13 cellular contexts compared by ENCODE assay signal in the genomic region with DNA sequence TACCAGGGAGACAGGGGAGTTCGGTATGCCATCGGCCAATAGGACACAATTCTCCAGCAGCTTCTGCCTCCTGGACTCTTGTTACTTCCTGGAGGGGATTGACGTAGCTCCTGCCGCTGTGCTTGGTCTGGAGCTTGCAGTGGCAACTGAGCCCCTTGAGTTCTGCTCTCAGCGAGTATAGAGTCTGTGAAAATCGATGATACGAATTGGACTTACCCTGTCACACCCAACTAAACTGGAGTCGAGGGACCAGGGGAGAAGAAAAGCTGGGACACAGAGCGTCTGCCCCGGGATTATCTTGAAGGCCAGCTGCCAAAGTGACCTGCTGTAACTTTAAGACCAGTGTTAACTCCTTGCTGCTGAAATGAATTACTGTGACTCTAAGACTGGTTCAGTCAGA. TPM values are rescaled to one million over a fixed set of nuclear protein-coding genes. Genes with fewer than 3 reads are reported as not detected.
DNase-seq lines count a peak whose midpoint lies in the region; ATAC-seq, FAIRE-seq and TF ChIP-seq lines count a peak whose summit lies in the region.
"Had no signal": no experiment of that assay in that cellular context is flagged by ENCODE, and none has a peak within 500 bp of the region (broad histone marks: within the 10 kb centered on the region; RNA-seq: fewer than 3 reads in every experiment).

No MANE protein-coding gene starts in this region.

- H3K36me3 Mint-ChIP-seq in astrocyte (ENCODE audit: low read depth, unreplicated experiment) = peaks cover 23% of the 10 kb centered on the region
- peaks cover 15% of the 10 kb centered on the region for H3K36me3 Mint-ChIP-seq in progenitor cell of endocrine pancreas (ENCODE audit: insufficient read depth)

- H3K36me3 ChIP-seq in HUES6 (ENCODE audit: control insufficient read depth, insufficient read depth, low read length) (peaks cover 5% of the 10 kb centered on the region), astrocyte (ENCODE audit: insufficient read depth, low read length) (peaks cover 12% of the 10 kb centered on the region), MG63 (peaks cover 30% of the 10 kb centered on the region)

- peak overlapping the region; percentile 6 for H3K4me2 ChIP-seq in astrocyte (ENCODE audit: low read length)

- ATAC-seq in right cardiac atrium (peak; percentile 49 to 62), GM21619 (IDR thresholded peaks at IDR 0.05; ENCODE audit: unreplicated experiment) (no peak)

- no peaks in the 10 kb centered on the region for H3K27me3 ChIP-seq in HUES6 (ENCODE audit: control insufficient read depth, insufficient read depth, low read length)
- H3K27me3 ChIP-seq in astrocyte (ENCODE audit: insufficient read depth, low read length) = no peaks in the 10 kb centered on the region
- H3K27me3 ChIP-seq in right cardiac atrium (ENCODE audit: control insufficient read depth, insufficient read depth) = no peaks in the 10 kb centered on the region
- no peaks in the 10 kb centered on the region for H3K27me3 ChIP-seq in MG63
- H3K27me3 ChIP-seq: BLaER1 had no signal

- H3K27ac ChIP-seq in HUES6 (ENCODE audit: low read depth, low read length) (no peak overlapping the region), astrocyte (ENCODE audit: low read depth, low read length) (no peak overlapping the region), right cardiac atrium (ENCODE audit: low read length) (peak overlapping the region; percentile 80)
- H3K27ac ChIP-seq: BLaER1 had no signal

- no peak for FAIRE-seq in astrocyte (lab: Jason Lieb, UNC)
- FAIRE-seq: colon had no signal

- H3K27me3 Mint-ChIP-seq in astrocyte (ENCODE audit: low read depth, unreplicated experiment) (no peaks in the 10 kb centered on the region), progenitor cell of endocrine pancreas (no peaks in the 10 kb centered on the region)

- peaks cover 85% of the 10 kb centered on the region for H4K20me1 ChIP-seq in astrocyte (ENCODE audit: insufficient read depth, low read length)
- H4K20me1 ChIP-seq: BLaER1 had no signal

- H3K4me3 Mint-ChIP-seq in astrocyte (ENCODE audit: unreplicated experiment) (no peak overlapping the region), progenitor cell of endocrine pancreas (ENCODE audit: low read depth) (no peak overlapping the region)

- H3K9ac ChIP-seq in HUES6 (ENCODE audit: low read length) = peak overlapping the region; percentile 19
- H3K9ac ChIP-seq in astrocyte (ENCODE audit: low read length) = no peak overlapping the region
- H3K9ac ChIP-seq: BLaER1 had no signal

- H3K4me1 ChIP-seq in HUES6 (ENCODE audit: control insufficient read depth, insufficient read depth, low read length) (peaks cover 39% of the 10 kb centered on the region), astrocyte (ENCODE audit: insufficient read depth, low read length) (peaks cover 24% of the 10 kb centered on the region), right cardiac atrium (ENCODE audit: control insufficient read depth, insufficient read depth, low read length) (peaks cover 12% of the 10 kb centered on the region)

- WGBS in right cardiac atrium = 18% methylated on average over 10 of the region's 10 CpGs

- H2AFZ ChIP-seq in astrocyte (ENCODE audit: low read depth, low read length) = no peak overlapping the region

- intact Hi-C loops in right cardiac atrium (cut with DNase I) = no loop called here

- TF ChIP-seq CTCF in astrocyte (IDR thresholded peaks at IDR 0.05; ENCODE audit: insufficient read depth, low read depth, low read length) = no peak
- TF ChIP-seq CTCF in progenitor cell of endocrine pancreas (IDR thresholded peaks at IDR 0.05; ENCODE audit: unreplicated experiment) = no peak

- peak overlapping the region; percentile 4 for H3K27ac Mint-ChIP-seq in astrocyte (ENCODE audit: unreplicated experiment)
- peak overlapping the region; percentile 47 for H3K27ac Mint-ChIP-seq in progenitor cell of endocrine pancreas

- DNase-seq in astrocyte (ENCODE audit: low read depth) (no peak), right cardiac atrium (no peak), progenitor cell of endocrine pancreas (ENCODE audit: low spot score, unreplicated experiment) (no peak), NCI-H2029 (lab: John Stamatoyannopoulos, UW) (no peak), MG63 (no peak), nucleus accumbens (lab: John Stamatoyannopoulos, UW) (no peak)
- DNase-seq: activated T-cell treated with anti-CD3 and anti-CD28 coated beads, Interleukin-2, amount 50 U/mL, for 1 hour; H7; NCI-H526 treated with DMSO at 0.1 percent for 48 hours had no signal

- H3K79me2 ChIP-seq in astrocyte (ENCODE audit: insufficient read depth, low read length) = peaks cover 96% of the 10 kb centered on the region

- peaks cover 46% of the 10 kb centered on the region for H3K4me1 Mint-ChIP-seq in astrocyte (ENCODE audit: low read depth, unreplicated experiment)
- peaks cover 45% of the 10 kb centered on the region for H3K4me1 Mint-ChIP-seq in progenitor cell of endocrine pancreas (ENCODE audit: low read depth)

- peaks cover 7% of the 10 kb centered on the region for H3K9me3 Mint-ChIP-seq in astrocyte (ENCODE audit: unreplicated experiment)
- peaks cover 7% of the 10 kb centered on the region for H3K9me3 Mint-ChIP-seq in progenitor cell of endocrine pancreas (ENCODE audit: low read depth)

- H3K4me3 ChIP-seq in HUES6 (ENCODE audit: low read depth, low read length) (no peak overlapping the region; the same call in 1 of the 2 replicates), astrocyte (ENCODE audit: insufficient read depth, low read depth, low read length) (no peak overlapping the region), right cardiac atrium (ENCODE audit: low read length) (no peak overlapping the region), MG63 (no peak overlapping the region)
- H3K4me3 ChIP-seq: BLaER1 had no signal

- peaks cover 21% of the 10 kb centered on the region for H3K9me3 ChIP-seq in HUES6 (ENCODE audit: control insufficient read depth, insufficient read depth, low read depth, low read length)
- H3K9me3 ChIP-seq in astrocyte (ENCODE audit: insufficient read depth, low read depth, low read length) = peaks cover 13% of the 10 kb centered on the region
- peaks cover 1% of the 10 kb centered on the region for H3K9me3 ChIP-seq in right cardiac atrium (ENCODE audit: control insufficient read depth, low read length)
- H3K9me3 ChIP-seq in MG63 = peaks cover 14% of the 10 kb centered on the region

RNA-seq across cellular contexts. Expression of a gene that starts 22.2 kb away (rescaled TPM):
- total RNA-seq in astrocyte (86.7 and 93.2 TPM in 2 replicates), right cardiac atrium (10 to 100 TPM; 47.2 to 58.4 (median 50.1) TPM), progenitor cell of endocrine pancreas (90.8 and 98.3 TPM in 2 replicates)
- polyA plus RNA-seq in right cardiac atrium = 39.6 TPM
- 16.2 and 41.7 TPM in 2 replicates for total RNA-seq in MG63 (2014; rRNA removed; shearing (Covaris generic); ENCODE audit: low replicate concordance)
